In genomic region chr19:55088543-55089265, GRCh38 we compare ENCODE assay signal across 8 cellular contexts. TPM values are rescaled to one million over a fixed set of nuclear protein-coding genes. Genes with fewer than 3 reads are reported as not detected.
A peak's percentile ranks its signal among the peaks of the same experiment; 100 is the strongest.
DNase-seq lines count a peak whose midpoint lies in the region; ATAC-seq, FAIRE-seq and TF ChIP-seq lines count a peak whose summit lies in the region.

No MANE protein-coding gene starts in this region.

- TF ChIP-seq EP300 in esophagus muscularis mucosa (IDR thresholded peaks at IDR 0.05), result no peak

- H3K27me3 ChIP-seq in esophagus muscularis mucosa, result peaks cover 4 to 32% (median 16%) of the 10 kb centered on the region in 4 donors

- H3K36me3 ChIP-seq in esophagus muscularis mucosa, result peaks cover 27 to 37% (median 34%) of the 10 kb centered on the region in 4 donors

- H3K9me3 ChIP-seq in esophagus muscularis mucosa, result no peaks in the 10 kb centered on the region

- ATAC-seq in HG02678 (IDR thresholded peaks at IDR 0.05; ENCODE audit: unreplicated experiment), result no peak

- H3K4me1 ChIP-seq in esophagus muscularis mucosa, result peaks cover 22 to 40% (median 33%) of the 10 kb centered on the region in 4 donors

- 38% methylated on average over 15 of the region's 16 CpGs for WGBS in esophagus muscularis mucosa

- no peak for FAIRE-seq in GM19239 (lab: Jason Lieb, UNC)

- no peak for TF ChIP-seq POLR2A in esophagus muscularis mucosa (IDR thresholded peaks at IDR 0.05; ENCODE audit: low read depth)

- H3K4me3 Mint-ChIP-seq in nephron progenitor cell, result peak overlapping the region; percentile 87

- H3K4me3 ChIP-seq in esophagus muscularis mucosa, result no peak overlapping the region

- TF ChIP-seq CTCF in AG09319 (IDR thresholded peaks at IDR 0.05; ENCODE audit: low read depth, low read length) (peak; percentile 62), esophagus muscularis mucosa (IDR thresholded peaks at IDR 0.05) (peak in 2 of 3 experiments; percentile 56 to 80), nephron progenitor cell (IDR thresholded peaks at IDR 0.05) (peak; percentile 92)

- H3K4me1 Mint-ChIP-seq in nephron progenitor cell, result peaks cover 46% of the 10 kb centered on the region

- H3K27me3 Mint-ChIP-seq in nephron progenitor cell (ENCODE audit: low read depth, poor library complexity), result peaks cover 38% of the 10 kb centered on the region

- H3K27ac Mint-ChIP-seq in nephron progenitor cell, result peak overlapping the region; percentile 69

- DNase-seq in AG09319 (ENCODE audit: extremely low read depth, low read depth), result no peak
- peak; percentile 79 for DNase-seq in GM19239 (ENCODE audit: insufficient read length, low spot score)
- peak; percentile 34 for DNase-seq in NCI-H82 treated with DMSO at 0.1 percent for 48 hours (lab: John Stamatoyannopoulos, UW; ENCODE audit: unreplicated experiment)
- peak; percentile 80 for DNase-seq in activated T-cell treated with anti-CD3 and anti-CD28 coated beads for 4 hours
- DNase-seq in esophagus muscularis mucosa (ENCODE audit: extremely low spot score), result no peak
- DNase-seq in nephron progenitor cell, result peak; percentile 97
- DNase-seq in stimulated activated naive CD4-positive, alpha-beta T cell treated with Interleukin-2 at 50 U/mL for 16 hours (lab: John Stamatoyannopoulos, UW), result peak; percentile 72

- no peaks in the 10 kb centered on the region for H3K36me3 Mint-ChIP-seq in nephron progenitor cell (ENCODE audit: low read depth)

- intact Hi-C loops in esophagus muscularis mucosa (cut with DNase I), result no loop called here

- no peaks in the 10 kb centered on the region for H3K9me3 Mint-ChIP-seq in nephron progenitor cell

- H3K27ac ChIP-seq in esophagus muscularis mucosa (replicated peaks in 1 of 4), result peak overlapping the region; percentile 20 to 53 (median 44)

RNA-seq across cellular contexts. Expression of gene EPS8L1, which starts 13.0 kb away (rescaled TPM):
- total RNA-seq in esophagus muscularis mucosa, result 1 to 10 TPM; 1.0 to 8.7 (median 1.2) TPM

RNA-seq across cellular contexts. Expression of gene RDH13, which starts 25.8 kb away (rescaled TPM):
- 10 to 100 TPM; 11.1 to 16.4 (median 12.3) TPM for total RNA-seq in esophagus muscularis mucosa

RNA-seq across cellular contexts. Expression of gene PPP1R12C, which starts 28.7 kb away (rescaled TPM):
- total RNA-seq in esophagus muscularis mucosa, result 100 to 1,000 TPM; 257 to 451 (median 351) TPM

RNA-seq across cellular contexts. Expression of gene GP6, which starts 50.6 kb away (rescaled TPM):
- under 1 TPM in 2 of 4 donors, not detected in 2; 0.13 to 0.29 TPM for total RNA-seq in esophagus muscularis mucosa

Comparison
In these comparisons a context has a peak if more than half of its experiments do, and no peak if none do; other contexts are left out.
1. DNase-seq: peak in GM19239 (single experiment), NCI-H82 treated with DMSO at 0.1 percent for 48 hours (single experiment), activated T-cell treated with anti-CD3 and anti-CD28 coated beads for 4 hours (single experiment), nephron progenitor cell (single experiment) and stimulated activated naive CD4-positive, alpha-beta T cell treated with Interleukin-2 at 50 U/mL for 16 hours (single experiment); none in AG09319 (single experiment) and esophagus muscularis mucosa (single experiment).
2. Peak in every context shown above with its lines, with median percentiles within 50 percentile points of each other: CTCF ChIP-seq.